10 cellular contexts compared by ENCODE assay signal in the genomic region with DNA sequence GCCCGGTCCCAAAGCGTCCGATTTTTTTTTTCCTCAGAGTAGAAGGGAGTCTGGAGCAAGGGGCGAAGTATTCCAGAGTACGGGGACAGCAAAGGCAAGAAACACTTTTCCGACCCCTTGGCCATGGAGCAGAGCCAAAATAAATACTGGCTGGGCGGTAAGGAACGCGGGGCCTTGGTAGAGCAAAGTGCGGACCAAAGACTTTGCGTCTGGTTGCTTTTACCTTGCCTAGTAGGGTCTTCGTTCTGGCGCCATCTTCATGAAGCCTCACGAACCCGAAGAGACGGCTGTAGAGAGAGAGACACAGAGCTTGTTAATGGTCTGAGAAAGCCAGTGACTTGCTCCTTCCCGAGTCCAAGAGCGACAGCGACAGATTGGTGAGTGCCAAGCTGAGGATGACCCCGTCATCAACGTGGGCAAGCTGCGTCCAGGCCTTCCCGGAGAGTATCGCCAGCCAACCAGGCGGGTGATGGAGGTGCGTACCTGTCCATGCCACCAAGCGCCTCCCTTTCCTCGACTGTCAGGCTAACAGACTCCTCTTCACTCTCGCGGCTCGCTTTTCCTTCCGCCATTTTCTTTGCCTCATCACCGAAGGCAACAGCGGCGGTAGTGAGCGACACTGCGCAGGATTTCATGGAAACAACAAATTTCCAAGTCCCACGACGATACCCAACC. TPM values are rescaled to one million over a fixed set of nuclear protein-coding genes. Genes with fewer than 3 reads are reported as not detected.
DNase-seq lines count a peak whose midpoint lies in the region; ATAC-seq lines count a peak whose summit lies in the region.
"Had no signal": no experiment of that assay in that cellular context is flagged by ENCODE, and none has a peak within 500 bp of the region (broad histone marks: within the 10 kb centered on the region; RNA-seq: fewer than 3 reads in every experiment).

No MANE protein-coding gene starts in this region.

- H3K4me3 Mint-ChIP-seq in CD4-positive, CD25-positive, alpha-beta regulatory T cell: peak overlapping the region in 1 of 4 donors; percentile 99
- H3K4me3 Mint-ChIP-seq in activated CD4-positive, alpha-beta memory T cell treated with anti-CD3 and anti-CD28 coated beads, Interleukin-2, amount 10 ng/mL, durations not matched to agents 7 days and 5 days: peak overlapping the region; percentile 88

- intact Hi-C loops in left ventricle myocardium superior (cut with micrococcal nuclease): no loop called here

- POLR2A ChIA-PET in activated CD4-positive, alpha-beta memory T cell treated with anti-CD3 and anti-CD28 coated beads, Interleukin-2, amount 10 ng/mL, durations not matched to agents 7 days and 5 days (lab: Charles Lee): interaction anchor here (1.2 to 2.4 kb wide), 4 partner anchors 12 to 573 kb away, joined by 3 to 21 read pairs (median 6); partner anchors contain the start of gene TMSB4Y

- H3K27me3 Mint-ChIP-seq in CD4-positive, CD25-positive, alpha-beta regulatory T cell: no peaks in the 10 kb centered on the region
- no peaks in the 10 kb centered on the region for H3K27me3 Mint-ChIP-seq in activated CD4-positive, alpha-beta memory T cell treated with anti-CD3 and anti-CD28 coated beads, Interleukin-2, amount 10 ng/mL, durations not matched to agents 7 days and 5 days
- H3K27me3 Mint-ChIP-seq: stimulated activated naive B cell treated with anti-CD40 and anti-IgM and Interleukin-4, amounts not matched to agents 10 μg/mL and 1 μg/mL and 100 μg/mL, for 72 hours had no signal

- peaks cover 0 to 25% (median 5%) of the 10 kb centered on the region in 4 donors for H3K4me1 Mint-ChIP-seq in CD4-positive, CD25-positive, alpha-beta regulatory T cell
- peaks cover 29% of the 10 kb centered on the region for H3K4me1 Mint-ChIP-seq in activated CD4-positive, alpha-beta memory T cell treated with anti-CD3 and anti-CD28 coated beads, Interleukin-2, amount 10 ng/mL, durations not matched to agents 7 days and 5 days

- no peaks in the 10 kb centered on the region for H3K27me3 ChIP-seq in CD4-positive, CD25-positive, alpha-beta regulatory T cell (ENCODE audit: control insufficient read depth, insufficient read depth, low read length)

- H3K36me3 Mint-ChIP-seq in CD4-positive, CD25-positive, alpha-beta regulatory T cell: no peaks in the 10 kb centered on the region
- peaks cover 26% of the 10 kb centered on the region for H3K36me3 Mint-ChIP-seq in activated CD4-positive, alpha-beta memory T cell treated with anti-CD3 and anti-CD28 coated beads, Interleukin-2, amount 10 ng/mL, durations not matched to agents 7 days and 5 days (ENCODE audit: low read depth)

- peaks cover 0 to 2% (median 0%) of the 10 kb centered on the region in 7 donors for H3K9me3 Mint-ChIP-seq in CD4-positive, CD25-positive, alpha-beta regulatory T cell
- no peaks in the 10 kb centered on the region for H3K9me3 Mint-ChIP-seq in activated CD4-positive, alpha-beta memory T cell treated with anti-CD3 and anti-CD28 coated beads, Interleukin-2, amount 10 ng/mL, durations not matched to agents 7 days and 5 days
- H3K9me3 Mint-ChIP-seq: stimulated activated naive B cell treated with anti-CD40 and anti-IgM and Interleukin-4, amounts not matched to agents 10 μg/mL and 1 μg/mL and 100 μg/mL, for 72 hours had no signal

- CTCF ChIA-PET in activated CD4-positive, alpha-beta memory T cell treated with anti-CD3 and anti-CD28 coated beads, Interleukin-2, amount 10 ng/mL, durations not matched to agents 7 days and 5 days (lab: Charles Lee): no interaction called here

- ATAC-seq in CD4-positive, CD25-positive, alpha-beta regulatory T cell (ENCODE audit: low read depth in 2 of 2): peak; percentile 67 to 69
- ATAC-seq in left ventricle myocardium superior: peak; percentile 69
- ATAC-seq: GM12878 had no signal

- H3K27ac ChIP-seq in CD4-positive, CD25-positive, alpha-beta regulatory T cell (ENCODE audit: insufficient read depth, low read length, poor library complexity, severe bottlenecking): peak overlapping the region; percentile 95

- H3K4me3 ChIP-seq in CD4-positive, CD25-positive, alpha-beta regulatory T cell (ENCODE audit: low read depth, low read length): peak overlapping the region; percentile 95
- H3K4me3 ChIP-seq: GM12878 had no signal

- no peaks in the 10 kb centered on the region for H3K4me1 ChIP-seq in CD4-positive, CD25-positive, alpha-beta regulatory T cell (ENCODE audit: control insufficient read depth, insufficient read depth, low read length, poor library complexity, severe bottlenecking)

- H3K36me3 ChIP-seq in CD4-positive, CD25-positive, alpha-beta regulatory T cell (ENCODE audit: control insufficient read depth, insufficient read depth, low read length): no peaks in the 10 kb centered on the region

- peak in 1 of 3 donors; percentile 52 for DNase-seq in CD4-positive, CD25-positive, alpha-beta regulatory T cell
- DNase-seq in HK-2 (ENCODE audit: unreplicated experiment) (peak; percentile 2), left ventricle myocardium superior (peak; percentile 50), NCI-H748 treated with DMSO at 0.1 percent for 48 hours (lab: John Stamatoyannopoulos, UW) (no peak), ureter (ENCODE audit: low spot score) (no peak), NCI-H146 treated with DMSO at 0.1 percent for 48 hours (lab: John Stamatoyannopoulos, UW; ENCODE audit: unreplicated experiment) (no peak)
- peak; percentile 67 for DNase-seq in activated CD4-positive, alpha-beta memory T cell treated with anti-CD3 and anti-CD28 coated beads, Interleukin-2, amount 10 ng/mL, durations not matched to agents 7 days and 5 days
- DNase-seq in stimulated activated CD8-positive, alpha-beta memory T cell treated with anti-CD3 and anti-CD28 coated beads, Interleukin-15, amount 100 ng/mL, for 1 hour (ENCODE audit: low read depth): peak; percentile 26
- DNase-seq: stimulated activated naive B cell treated with anti-CD40 and anti-IgM and Interleukin-4, amounts not matched to agents 10 μg/mL and 1 μg/mL and 100 μg/mL, for 72 hours had no signal

- peak overlapping the region in 1 of 3 donors; percentile 99 for H3K27ac Mint-ChIP-seq in CD4-positive, CD25-positive, alpha-beta regulatory T cell
- peak overlapping the region; percentile 93 for H3K27ac Mint-ChIP-seq in activated CD4-positive, alpha-beta memory T cell treated with anti-CD3 and anti-CD28 coated beads, Interleukin-2, amount 10 ng/mL, durations not matched to agents 7 days and 5 days
- H3K27ac Mint-ChIP-seq: stimulated activated naive B cell treated with anti-CD40 and anti-IgM and Interleukin-4, amounts not matched to agents 10 μg/mL and 1 μg/mL and 100 μg/mL, for 72 hours had no signal

- no peaks in the 10 kb centered on the region for H3K9me3 ChIP-seq in CD4-positive, CD25-positive, alpha-beta regulatory T cell (ENCODE audit: control insufficient read depth in 2 of 2, low read length in 2 of 2)

RNA-seq across cellular contexts. Expression of gene UTY, which starts 0.7 kb away (rescaled TPM):
- total RNA-seq in CD4-positive, CD25-positive, alpha-beta regulatory T cell: not detected
- polyA plus RNA-seq in CD4-positive, CD25-positive, alpha-beta regulatory T cell: 10 to 100 TPM in 1 of 4 donors, not detected in 3; 14.6 TPM
- 10 to 100 TPM; 26.0 to 27.0 TPM for total RNA-seq in activated CD4-positive, alpha-beta memory T cell treated with anti-CD3 and anti-CD28 coated beads, Interleukin-2, amount 10 ng/mL, durations not matched to agents 7 days and 5 days
- total RNA-seq in left ventricle myocardium superior (11.0 TPM), ureter (not detected)
- polyA plus RNA-seq: GM12878 had no signal

Comparison
In these comparisons a context has a peak if more than half of its experiments do, and no peak if none do; other contexts are left out.
1. DNase-seq: peak in HK-2 (single experiment), activated CD4-positive, alpha-beta memory T cell treated with anti-CD3 and anti-CD28 coated beads, Interleukin-2, amount 10 ng/mL, durations not matched to agents 7 days and 5 days (single experiment), left ventricle myocardium superior (single experiment) and stimulated activated CD8-positive, alpha-beta memory T cell treated with anti-CD3 and anti-CD28 coated beads, Interleukin-15, amount 100 ng/mL, for 1 hour (single experiment); none in NCI-H748 treated with DMSO at 0.1 percent for 48 hours (single experiment), ureter (single experiment) and NCI-H146 treated with DMSO at 0.1 percent for 48 hours (single experiment).